ENCODE assay signal across 15 cellular contexts in the genomic region with DNA sequence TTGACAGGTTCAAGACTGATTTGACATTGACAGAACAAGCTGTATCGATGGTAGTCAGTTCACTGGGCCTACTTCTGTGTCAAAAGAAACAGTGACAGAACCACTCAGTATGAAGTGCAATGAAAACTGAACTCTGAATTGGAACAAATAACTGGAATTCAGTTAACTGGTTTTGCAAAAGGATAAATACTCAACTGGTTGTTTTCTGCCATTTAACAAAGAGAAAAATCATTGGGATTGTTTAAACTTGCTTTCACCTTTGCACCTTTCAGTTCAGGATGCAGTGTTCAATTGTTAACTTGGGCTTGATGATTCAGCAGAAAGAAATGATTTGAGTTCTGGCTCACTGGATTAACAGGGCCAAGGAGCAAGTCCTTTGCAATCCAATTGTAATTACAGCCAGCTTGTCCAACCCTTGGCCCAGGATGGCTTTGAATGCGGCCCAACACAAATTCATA. TPM values are rescaled to one million over a fixed set of nuclear protein-coding genes. Genes with fewer than 3 reads are reported as not detected.
A peak's percentile ranks its signal among the peaks of the same experiment; 100 is the strongest.
DNase-seq lines count a peak whose midpoint lies in the region; ATAC-seq and TF ChIP-seq lines count a peak whose summit lies in the region.
"Had no signal": no experiment of that assay in that cellular context is flagged by ENCODE, and none has a peak within 500 bp of the region (broad histone marks: within the 10 kb centered on the region; RNA-seq: fewer than 3 reads in every experiment).

No MANE protein-coding gene starts in this region.

- TF ChIP-seq EP300 in sigmoid colon (IDR thresholded peaks at IDR 0.05): no peak

- peaks cover 2% of the 10 kb centered on the region; the same call in 1 of the 2 replicates for H3K9me3 ChIP-seq in HUES64 (ENCODE audit: insufficient read depth, low read depth, low read length)
- H3K9me3 ChIP-seq in colonic mucosa: no peaks in the 10 kb centered on the region
- H3K9me3 ChIP-seq in sigmoid colon: no peaks in the 10 kb centered on the region
- H3K9me3 ChIP-seq: heart right ventricle, prostate gland had no signal

- no peaks in the 10 kb centered on the region for H3K27me3 ChIP-seq in HUES64 (ENCODE audit: insufficient read depth, low read length)
- no peaks in the 10 kb centered on the region for H3K27me3 ChIP-seq in colonic mucosa
- no peaks in the 10 kb centered on the region for H3K27me3 ChIP-seq in sigmoid colon
- H3K27me3 ChIP-seq: heart right ventricle had no signal

- TF ChIP-seq POLR2A in sigmoid colon (IDR thresholded peaks at IDR 0.05): no peak

- peaks cover 11% of the 10 kb centered on the region for H3K4me1 ChIP-seq in HUES64 (ENCODE audit: insufficient read depth, low read length)
- H3K4me1 ChIP-seq in colonic mucosa: peaks cover 9% of the 10 kb centered on the region
- H3K4me1 ChIP-seq in sigmoid colon: peaks cover 0 to 37% (median 29%) of the 10 kb centered on the region in 4 donors
- H3K4me1 ChIP-seq: prostate gland had no signal

- no peak for TF ChIP-seq CTCF in colonic mucosa (IDR thresholded peaks at IDR 0.05)
- no peak for TF ChIP-seq CTCF in sigmoid colon (IDR thresholded peaks at IDR 0.05)

- no peak overlapping the region for H3K9ac ChIP-seq in HUES64 (ENCODE audit: low read depth, low read length)
- peak overlapping the region in 1 of 2 donors; percentile 8 for H3K9ac ChIP-seq in colonic mucosa (ENCODE audit: low read depth in 2 of 2, low read length in 2 of 2)

- intact Hi-C loops in colonic mucosa (cut with DNase I): no loop called here
- intact Hi-C loops in sigmoid colon (cut with DNase I): loop anchor here (10.0 kb wide), 1 partner anchor 658 kb away; a partner anchor contains a TSS

- no peaks in the 10 kb centered on the region for H3K36me3 ChIP-seq in HUES64 (ENCODE audit: insufficient read depth, low read length)
- no peaks in the 10 kb centered on the region for H3K36me3 ChIP-seq in colonic mucosa
- no peaks in the 10 kb centered on the region for H3K36me3 ChIP-seq in sigmoid colon
- H3K36me3 ChIP-seq: prostate gland had no signal

- H3K4me3 ChIP-seq in HUES64 (ENCODE audit: low read length): no peak overlapping the region
- no peak overlapping the region for H3K4me3 ChIP-seq in colonic mucosa
- no peak overlapping the region for H3K4me3 ChIP-seq in sigmoid colon
- H3K4me3 ChIP-seq: heart right ventricle, prostate gland had no signal

- 86% methylated on average over 2 of the region's 2 CpGs for WGBS in HUES64
- 31 to 69% methylated on average over 2 of the region's 2 CpGs for WGBS in sigmoid colon, 2 donors

- no peak for ATAC-seq in GM21367 (IDR thresholded peaks at IDR 0.05; ENCODE audit: unreplicated experiment)
- ATAC-seq in GM21447 (IDR thresholded peaks at IDR 0.05; ENCODE audit: unreplicated experiment): no peak
- no peak for ATAC-seq in HG03159 (IDR thresholded peaks at IDR 0.05; ENCODE audit: unreplicated experiment)
- ATAC-seq: heart right ventricle; stimulated activated naive B cell treated with anti-CD40 and anti-IgM and Interleukin-4, amounts not matched to agents 10 μg/mL and 1 μg/mL and 100 μg/mL, for 72 hours had no signal

- peak; percentile 60 for DNase-seq in colonic mucosa
- DNase-seq in kidney glomerular epithelial cell (lab: John Stamatoyannopoulos, UW): peak; percentile 55
- no peak for DNase-seq in sigmoid colon
- no peak for DNase-seq in effector CD4-positive, alpha-beta T cell
- DNase-seq: activated CD8-positive, alpha-beta memory T cell treated with anti-CD3 and anti-CD28 coated beads, Interleukin-2, amount 50 U/mL, for 48 hours; DMS79 treated with DMSO at 0.1 percent for 48 hours; heart right ventricle; stimulated activated CD4-positive, alpha-beta T cell treated with anti-CD3 and anti-CD28 coated beads, Interleukin-4, amount 100 ng/mL, for 1 hour; stimulated activated naive B cell treated with anti-CD40 and anti-IgM and Interleukin-4, amounts not matched to agents 10 μg/mL and 1 μg/mL and 100 μg/mL, for 72 hours had no signal

- H3K27ac ChIP-seq in HUES64 (ENCODE audit: low read depth, low read length) (peak overlapping the region; percentile 24; the same call in 1 of the 2 replicates), colonic mucosa (peak overlapping the region; percentile 56), sigmoid colon (peak overlapping the region in 3 of 4 donors; percentile 13 to 33 (median 17))
- H3K27ac ChIP-seq: HL-60 had no signal

RNA-seq across cellular contexts. Expression of a gene that starts 4.9 kb away (rescaled TPM):
- 13.7 TPM for polyA plus RNA-seq in HUES64 (2013, experiment 1 of 2)
- polyA plus RNA-seq in HUES64 (2013, experiment 2 of 2): 15.6 TPM
- total RNA-seq in colonic mucosa: 10 to 100 TPM; 18.0 to 29.3 TPM
- total RNA-seq in sigmoid colon: 10 to 100 TPM; 23.5 to 35.5 (median 30.1) TPM
- polyA plus RNA-seq in sigmoid colon: 10 to 100 TPM in 1 of 3 donors, 1 to 10 TPM in 2; 6.6 to 13.5 (median 7.2) TPM

RNA-seq across cellular contexts. Expression of a gene that starts 5.1 kb away (rescaled TPM):
- 32.0 TPM for polyA plus RNA-seq in HUES64 (2013, experiment 1 of 2)
- polyA plus RNA-seq in HUES64 (2013, experiment 2 of 2): 33.8 TPM
- 10 to 100 TPM; 13.1 to 19.1 TPM for total RNA-seq in colonic mucosa
- 10 to 100 TPM; 15.5 to 24.7 (median 22.1) TPM for total RNA-seq in sigmoid colon
- polyA plus RNA-seq in sigmoid colon: 10 to 100 TPM; 10.9 to 13.4 (median 13.2) TPM

Comparison
In these comparisons a context has a peak if more than half of its experiments do, and no peak if none do; other contexts are left out.
1. DNase-seq: peak in colonic mucosa (single experiment) and kidney glomerular epithelial cell (single experiment); none in sigmoid colon (single experiment) and effector CD4-positive, alpha-beta T cell (single experiment).
2. Peak in every context shown above with its lines, with median percentiles within 50 percentile points of each other: H3K27ac ChIP-seq.